Comparison of ENCODE assay signal across 23 cellular contexts in genomic region chr5:157356576-157356975, GRCh38.
DNase-seq lines count a peak whose midpoint lies in the region; ATAC-seq and TF ChIP-seq lines count a peak whose summit lies in the region.
"Had no signal": no experiment of that assay in that cellular context is flagged by ENCODE, and none has a peak within 500 bp of the region (broad histone marks: within the 10 kb centered on the region; RNA-seq: fewer than 3 reads in every experiment).

No MANE protein-coding gene starts in this region.

- no peak overlapping the region for H3K4me3 Mint-ChIP-seq in activated CD8-positive, alpha-beta T cell treated with anti-CD3 and anti-CD28 coated beads for 36 hours
- no peak overlapping the region for H3K4me3 Mint-ChIP-seq in activated CD8-positive, alpha-beta T cell treated with anti-CD3 and anti-CD28 coated beads, Interleukin-2, amount 10 ng/mL, durations not matched to agents 7 days and 5 days
- H3K4me3 Mint-ChIP-seq in natural killer cell (no peak overlapping the region), mesothelial cell of epicardium (no peak overlapping the region)
- no peak overlapping the region for H3K4me3 Mint-ChIP-seq in natural killer cell treated with Interleukin-12 subunit alpha and Interleukin-12 subunit beta and Interleukin-15 and Interleukin-18, amount 100 ng/mL, for 72 hours
- H3K4me3 Mint-ChIP-seq in activated naive CD8-positive, alpha-beta T cell treated with anti-CD3 and anti-CD28 coated beads, Interleukin-2, amount 50 U/mL, for 24 hours: no peak overlapping the region
- no peak overlapping the region for H3K4me3 Mint-ChIP-seq in stimulated activated effector memory CD8-positive, alpha-beta T cell treated with anti-CD3 and anti-CD28 coated beads, Interleukin-12 subunit alpha, Interleukin-12 subunit beta, amount 100 ng/mL, for 72 hours
- H3K4me3 Mint-ChIP-seq: CD4-positive, alpha-beta T cell had no signal

- DNase-seq in activated CD8-positive, alpha-beta T cell treated with anti-CD3 and anti-CD28 coated beads for 36 hours: no peak
- DNase-seq in activated CD8-positive, alpha-beta T cell treated with anti-CD3 and anti-CD28 coated beads, Interleukin-2, amount 10 ng/mL, durations not matched to agents 7 days and 5 days: no peak
- DNase-seq in natural killer cell (no peak), mesothelial cell of epicardium (ENCODE audit: low spot score in 2 of 2, unreplicated experiment in 2 of 2) (no peak), NCI-H2081 (lab: John Stamatoyannopoulos, UW) (no peak)
- DNase-seq in natural killer cell treated with Interleukin-12 subunit alpha and Interleukin-12 subunit beta and Interleukin-15 and Interleukin-18, amount 100 ng/mL, for 72 hours (ENCODE audit: low spot score): no peak
- DNase-seq in activated naive CD8-positive, alpha-beta T cell treated with anti-CD3 and anti-CD28 coated beads, Interleukin-2, amount 50 U/mL, for 24 hours: no peak
- DNase-seq in stimulated activated effector memory CD8-positive, alpha-beta T cell treated with anti-CD3 and anti-CD28 coated beads, Interleukin-12 subunit alpha, Interleukin-12 subunit beta, amount 100 ng/mL, for 72 hours (ENCODE audit: low spot score in 2 of 2): no peak
- DNase-seq: BE2C; CD4-positive, alpha-beta T cell; DMS53; EL; GM23248; IMR-90; Kasumi-1; MG63; NCI-H1092 treated with DMSO at 0.1 percent for 48 hours; NCI-H146; NCI-H2029 treated with DMSO at 0.1 percent for 48 hours; NCI-H2171 treated with DMSO at 0.1 percent for 48 hours; NCI-H446 had no signal

- no peaks in the 10 kb centered on the region for H3K27me3 Mint-ChIP-seq in activated CD8-positive, alpha-beta T cell treated with anti-CD3 and anti-CD28 coated beads for 36 hours
- no peaks in the 10 kb centered on the region for H3K27me3 Mint-ChIP-seq in activated CD8-positive, alpha-beta T cell treated with anti-CD3 and anti-CD28 coated beads, Interleukin-2, amount 10 ng/mL, durations not matched to agents 7 days and 5 days (ENCODE audit: low read depth)
- H3K27me3 Mint-ChIP-seq in natural killer cell (ENCODE audit: low read depth in 2 of 2) (no peaks in the 10 kb centered on the region), mesothelial cell of epicardium (ENCODE audit: low read depth) (no peaks in the 10 kb centered on the region)
- H3K27me3 Mint-ChIP-seq in natural killer cell treated with Interleukin-12 subunit alpha and Interleukin-12 subunit beta and Interleukin-15 and Interleukin-18, amount 100 ng/mL, for 72 hours: no peaks in the 10 kb centered on the region
- no peaks in the 10 kb centered on the region for H3K27me3 Mint-ChIP-seq in activated naive CD8-positive, alpha-beta T cell treated with anti-CD3 and anti-CD28 coated beads, Interleukin-2, amount 50 U/mL, for 24 hours
- H3K27me3 Mint-ChIP-seq: CD4-positive, alpha-beta T cell had no signal

- H3K27ac Mint-ChIP-seq in activated CD8-positive, alpha-beta T cell treated with anti-CD3 and anti-CD28 coated beads for 36 hours: peak overlapping the region; percentile 37
- no peak overlapping the region for H3K27ac Mint-ChIP-seq in activated CD8-positive, alpha-beta T cell treated with anti-CD3 and anti-CD28 coated beads, Interleukin-2, amount 10 ng/mL, durations not matched to agents 7 days and 5 days
- H3K27ac Mint-ChIP-seq in natural killer cell: peak overlapping the region; percentile 47 to 54
- H3K27ac Mint-ChIP-seq in natural killer cell treated with Interleukin-12 subunit alpha and Interleukin-12 subunit beta and Interleukin-15 and Interleukin-18, amount 100 ng/mL, for 72 hours: peak overlapping the region in 1 of 2 donors; percentile 58
- H3K27ac Mint-ChIP-seq in activated naive CD8-positive, alpha-beta T cell treated with anti-CD3 and anti-CD28 coated beads, Interleukin-2, amount 50 U/mL, for 24 hours: peak overlapping the region; percentile 58
- H3K27ac Mint-ChIP-seq in stimulated activated effector memory CD8-positive, alpha-beta T cell treated with anti-CD3 and anti-CD28 coated beads, Interleukin-12 subunit alpha, Interleukin-12 subunit beta, amount 100 ng/mL, for 72 hours: peak overlapping the region; percentile 82
- no peak overlapping the region for H3K27ac Mint-ChIP-seq in mesothelial cell of epicardium
- H3K27ac Mint-ChIP-seq: CD4-positive, alpha-beta T cell had no signal

- no peak for ATAC-seq in activated CD8-positive, alpha-beta T cell treated with anti-CD3 and anti-CD28 coated beads for 36 hours
- ATAC-seq in activated CD8-positive, alpha-beta T cell treated with anti-CD3 and anti-CD28 coated beads, Interleukin-2, amount 10 ng/mL, durations not matched to agents 7 days and 5 days: no peak
- ATAC-seq in natural killer cell: no peak
- no peak for ATAC-seq in natural killer cell treated with Interleukin-12 subunit alpha and Interleukin-12 subunit beta and Interleukin-15 and Interleukin-18, amount 100 ng/mL, for 72 hours
- no peak for ATAC-seq in activated naive CD8-positive, alpha-beta T cell treated with anti-CD3 and anti-CD28 coated beads, Interleukin-2, amount 50 U/mL, for 24 hours
- ATAC-seq in stimulated activated effector memory CD8-positive, alpha-beta T cell treated with anti-CD3 and anti-CD28 coated beads, Interleukin-12 subunit alpha, Interleukin-12 subunit beta, amount 100 ng/mL, for 72 hours: no peak
- ATAC-seq: GM12878, Panc1 had no signal

- H3K4me1 Mint-ChIP-seq in activated CD8-positive, alpha-beta T cell treated with anti-CD3 and anti-CD28 coated beads for 36 hours (ENCODE audit: low read depth): peaks cover 20% of the 10 kb centered on the region
- no peaks in the 10 kb centered on the region for H3K4me1 Mint-ChIP-seq in activated CD8-positive, alpha-beta T cell treated with anti-CD3 and anti-CD28 coated beads, Interleukin-2, amount 10 ng/mL, durations not matched to agents 7 days and 5 days (ENCODE audit: low read depth)
- H3K4me1 Mint-ChIP-seq in natural killer cell: peaks cover 27 to 40% of the 10 kb centered on the region in 2 donors
- H3K4me1 Mint-ChIP-seq in natural killer cell treated with Interleukin-12 subunit alpha and Interleukin-12 subunit beta and Interleukin-15 and Interleukin-18, amount 100 ng/mL, for 72 hours (ENCODE audit: low read depth in 2 of 2): peaks cover 33 to 45% of the 10 kb centered on the region in 2 donors
- peaks cover 34% of the 10 kb centered on the region for H3K4me1 Mint-ChIP-seq in activated naive CD8-positive, alpha-beta T cell treated with anti-CD3 and anti-CD28 coated beads, Interleukin-2, amount 50 U/mL, for 24 hours
- H3K4me1 Mint-ChIP-seq in stimulated activated effector memory CD8-positive, alpha-beta T cell treated with anti-CD3 and anti-CD28 coated beads, Interleukin-12 subunit alpha, Interleukin-12 subunit beta, amount 100 ng/mL, for 72 hours: peaks cover 51% of the 10 kb centered on the region
- no peaks in the 10 kb centered on the region for H3K4me1 Mint-ChIP-seq in mesothelial cell of epicardium

- intact Hi-C loops in activated CD8-positive, alpha-beta T cell treated with anti-CD3 and anti-CD28 coated beads for 36 hours (cut with micrococcal nuclease): no loop called here
- intact Hi-C loops in natural killer cell (cut with micrococcal nuclease): no loop called here

- CTCF ChIA-PET in activated CD8-positive, alpha-beta T cell treated with anti-CD3 and anti-CD28 coated beads for 36 hours (lab: Charles Lee): interaction anchor here (0.7 to 6.3 kb wide), 12 partner anchors 9 to 392 kb away, joined by 3 to 35 read pairs (median 3); no protein-coding TSS in a partner anchor
- CTCF ChIA-PET in activated CD8-positive, alpha-beta T cell treated with anti-CD3 and anti-CD28 coated beads, Interleukin-2, amount 10 ng/mL, durations not matched to agents 7 days and 5 days (lab: Charles Lee): interaction anchor here (0.9 to 7.4 kb wide), 5 partner anchors 14 to 387 kb away, joined by 3 to 42 read pairs (median 4); partner anchors contain the start of gene LSM11

- TF ChIP-seq CTCF in activated CD8-positive, alpha-beta T cell treated with anti-CD3 and anti-CD28 coated beads for 36 hours (IDR thresholded peaks at IDR 0.05): no peak
- TF ChIP-seq CTCF in natural killer cell (IDR thresholded peaks at IDR 0.05): no peak
- TF ChIP-seq CTCF in mesothelial cell of epicardium (IDR thresholded peaks at IDR 0.05; ENCODE audit: unreplicated experiment): no peak

- POLR2A ChIA-PET in activated CD8-positive, alpha-beta T cell treated with anti-CD3 and anti-CD28 coated beads for 36 hours (lab: Charles Lee): interaction anchor here (0.6 to 1.0 kb wide), 3 partner anchors 10 to 109 kb away, joined by 3 to 4 read pairs (median 3); no protein-coding TSS in a partner anchor
- POLR2A ChIA-PET in activated CD8-positive, alpha-beta T cell treated with anti-CD3 and anti-CD28 coated beads, Interleukin-2, amount 10 ng/mL, durations not matched to agents 7 days and 5 days (lab: Charles Lee): interaction anchor here (1.0 kb wide), 1 partner anchor 33 kb away, joined by 4 read pairs; no protein-coding TSS in a partner anchor

- no peaks in the 10 kb centered on the region for H3K9me3 Mint-ChIP-seq in activated CD8-positive, alpha-beta T cell treated with anti-CD3 and anti-CD28 coated beads for 36 hours
- no peaks in the 10 kb centered on the region for H3K9me3 Mint-ChIP-seq in activated CD8-positive, alpha-beta T cell treated with anti-CD3 and anti-CD28 coated beads, Interleukin-2, amount 10 ng/mL, durations not matched to agents 7 days and 5 days (ENCODE audit: insufficient read depth)
- H3K9me3 Mint-ChIP-seq in natural killer cell: no peaks in the 10 kb centered on the region
- H3K9me3 Mint-ChIP-seq in natural killer cell treated with Interleukin-12 subunit alpha and Interleukin-12 subunit beta and Interleukin-15 and Interleukin-18, amount 100 ng/mL, for 72 hours: no peaks in the 10 kb centered on the region
- no peaks in the 10 kb centered on the region for H3K9me3 Mint-ChIP-seq in activated naive CD8-positive, alpha-beta T cell treated with anti-CD3 and anti-CD28 coated beads, Interleukin-2, amount 50 U/mL, for 24 hours
- H3K9me3 Mint-ChIP-seq in stimulated activated effector memory CD8-positive, alpha-beta T cell treated with anti-CD3 and anti-CD28 coated beads, Interleukin-12 subunit alpha, Interleukin-12 subunit beta, amount 100 ng/mL, for 72 hours: no peaks in the 10 kb centered on the region
- H3K9me3 Mint-ChIP-seq in mesothelial cell of epicardium: no peaks in the 10 kb centered on the region
- H3K9me3 Mint-ChIP-seq: CD4-positive, alpha-beta T cell had no signal

- peaks cover 70% of the 10 kb centered on the region for H3K36me3 Mint-ChIP-seq in activated CD8-positive, alpha-beta T cell treated with anti-CD3 and anti-CD28 coated beads for 36 hours (ENCODE audit: low read depth)
- peaks cover 89% of the 10 kb centered on the region for H3K36me3 Mint-ChIP-seq in activated CD8-positive, alpha-beta T cell treated with anti-CD3 and anti-CD28 coated beads, Interleukin-2, amount 10 ng/mL, durations not matched to agents 7 days and 5 days (ENCODE audit: low read depth)
- H3K36me3 Mint-ChIP-seq in natural killer cell: peaks cover 25% of the 10 kb centered on the region
- H3K36me3 Mint-ChIP-seq in natural killer cell treated with Interleukin-12 subunit alpha and Interleukin-12 subunit beta and Interleukin-15 and Interleukin-18, amount 100 ng/mL, for 72 hours: peaks cover 35% of the 10 kb centered on the region
- H3K36me3 Mint-ChIP-seq in activated naive CD8-positive, alpha-beta T cell treated with anti-CD3 and anti-CD28 coated beads, Interleukin-2, amount 50 U/mL, for 24 hours (ENCODE audit: low read depth): peaks cover 52% of the 10 kb centered on the region
- peaks cover 94% of the 10 kb centered on the region for H3K36me3 Mint-ChIP-seq in stimulated activated effector memory CD8-positive, alpha-beta T cell treated with anti-CD3 and anti-CD28 coated beads, Interleukin-12 subunit alpha, Interleukin-12 subunit beta, amount 100 ng/mL, for 72 hours
- peaks cover 21% of the 10 kb centered on the region for H3K36me3 Mint-ChIP-seq in mesothelial cell of epicardium

Comparison
In these comparisons a context has a peak if more than half of its experiments do, and no peak if none do; other contexts are left out.
1. H3K27ac Mint-ChIP-seq: peak in activated CD8-positive, alpha-beta T cell treated with anti-CD3 and anti-CD28 coated beads for 36 hours (single experiment), natural killer cell (2 of 2), activated naive CD8-positive, alpha-beta T cell treated with anti-CD3 and anti-CD28 coated beads, Interleukin-2, amount 50 U/mL, for 24 hours (single experiment) and stimulated activated effector memory CD8-positive, alpha-beta T cell treated with anti-CD3 and anti-CD28 coated beads, Interleukin-12 subunit alpha, Interleukin-12 subunit beta, amount 100 ng/mL, for 72 hours (single experiment); none in activated CD8-positive, alpha-beta T cell treated with anti-CD3 and anti-CD28 coated beads, Interleukin-2, amount 10 ng/mL, durations not matched to agents 7 days and 5 days (single experiment) and mesothelial cell of epicardium (single experiment).